13 cellular contexts compared by ENCODE assay signal in the genomic region with DNA sequence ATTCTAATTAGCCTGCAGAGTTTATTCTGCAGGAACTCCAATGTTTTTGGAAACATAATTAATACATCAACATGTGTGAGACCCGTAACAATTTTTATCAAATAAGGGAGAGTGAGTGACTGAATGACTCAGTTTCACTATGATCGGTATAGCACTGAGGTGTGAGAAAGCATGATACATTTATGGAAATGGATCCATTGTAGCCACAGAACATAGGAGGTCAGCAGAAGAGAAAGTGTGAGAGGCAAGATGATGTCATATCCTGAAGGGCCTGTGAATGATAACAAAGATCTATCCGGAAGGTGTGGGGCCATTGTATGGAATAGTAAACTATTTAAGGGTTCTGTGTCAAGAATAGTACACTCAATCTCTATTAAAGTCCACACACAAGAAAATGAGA.
DNase-seq lines count a peak whose midpoint lies in the region; ATAC-seq, FAIRE-seq and TF ChIP-seq lines count a peak whose summit lies in the region.
"Had no signal": no experiment of that assay in that cellular context is flagged by ENCODE, and none has a peak within 500 bp of the region (broad histone marks: within the 10 kb centered on the region; RNA-seq: fewer than 3 reads in every experiment).

No MANE protein-coding gene starts in this region.

- no peaks in the 10 kb centered on the region for H4K20me1 ChIP-seq in MM.1S (ENCODE audit: insufficient read depth, low read length)

- H3K9me3 ChIP-seq in MM.1S (replicated peaks; ENCODE audit: insufficient read depth, low read length) (no peaks in the 10 kb centered on the region), pancreas (no peaks in the 10 kb centered on the region)
- H3K9me3 ChIP-seq: sigmoid colon had no signal

- FAIRE-seq in pancreas (lab: Jason Lieb, UNC) = no peak

- H3K4me3 ChIP-seq in MM.1S (ENCODE audit: low read length) = no peak overlapping the region
- no peak overlapping the region for H3K4me3 ChIP-seq in pancreas
- H3K4me3 ChIP-seq: sigmoid colon had no signal

- H3K27ac ChIP-seq in MM.1S (ENCODE audit: low read length) (no peak overlapping the region), pancreas (no peak overlapping the region)
- H3K27ac ChIP-seq: sigmoid colon had no signal

- ATAC-seq in GM18520 (IDR thresholded peaks at IDR 0.05; ENCODE audit: unreplicated experiment) (peak; percentile 99), GM21390 (IDR thresholded peaks at IDR 0.05; ENCODE audit: unreplicated experiment) (peak; percentile 94), HG03064 (IDR thresholded peaks at IDR 0.05; ENCODE audit: low read depth, unreplicated experiment) (peak; percentile 92), SK-N-SH treated with all-trans-retinoic acid at 6 μM for 48 hours (no peak), pancreas (no peak)

- H3K9me2 ChIP-seq in MM.1S (replicated peaks; ENCODE audit: insufficient read depth, low read length) = no peaks in the 10 kb centered on the region

- no peaks in the 10 kb centered on the region for H3K9me3 Mint-ChIP-seq in endothelial cell (ENCODE audit: unreplicated experiment)

- TF ChIP-seq CTCF in endothelial cell (IDR thresholded peaks at IDR 0.05; ENCODE audit: unreplicated experiment) = no peak
- no peak for TF ChIP-seq CTCF in MM.1S (IDR thresholded peaks at IDR 0.05; ENCODE audit: low read length)
- TF ChIP-seq CTCF in pancreas (IDR thresholded peaks at IDR 0.05) = no peak

- intact Hi-C loops in pancreas (cut with DNase I) = no loop called here

- no peaks in the 10 kb centered on the region for H3K79me2 ChIP-seq in MM.1S (ENCODE audit: low read length)

- DNase-seq in endothelial cell (ENCODE audit: low spot score) (no peak), MM.1S (no peak), pancreas (no peak)
- no peak for DNase-seq in stimulated activated CD4-positive, alpha-beta T cell treated with anti-CD3 and anti-CD28 coated beads, Interleukin-15, amount 100 ng/mL, for 24 hours
- DNase-seq: DMS 273 treated with DMSO at 0.1 percent for 48 hours, sigmoid colon, T1000 had no signal

- H3K27me3 Mint-ChIP-seq in endothelial cell (ENCODE audit: unreplicated experiment) = no peaks in the 10 kb centered on the region
- H3K27me3 Mint-ChIP-seq: central memory CD8-positive, alpha-beta T cell had no signal

- H3K4me1 ChIP-seq in MM.1S (ENCODE audit: low read length) (no peaks in the 10 kb centered on the region), pancreas (no peaks in the 10 kb centered on the region)
- H3K4me1 ChIP-seq: sigmoid colon had no signal

- H3K4me3 Mint-ChIP-seq in endothelial cell (ENCODE audit: unreplicated experiment) = no peak overlapping the region
- H3K4me3 Mint-ChIP-seq: activated T-helper 1 cell treated with anti-CD3 and anti-CD28 coated beads, Interleukin-12 subunit alpha, Interleukin-12 subunit beta, Interleukin-2, Interleukin-4 antibody, amounts not matched to agents 30 ng/mL and 10 ng/mL and 1 ng/mL, durations not matched to agents 14 hours and 24 hours and 36 hours; central memory CD8-positive, alpha-beta T cell had no signal

- H2AFZ ChIP-seq in MM.1S (ENCODE audit: low read length) = no peak overlapping the region

- peaks cover 14% of the 10 kb centered on the region for H3K4me1 Mint-ChIP-seq in endothelial cell (ENCODE audit: unreplicated experiment)
- H3K4me1 Mint-ChIP-seq: central memory CD8-positive, alpha-beta T cell had no signal

- H3K27me3 ChIP-seq in MM.1S (replicated peaks; ENCODE audit: insufficient read depth, low read length) (no peaks in the 10 kb centered on the region), pancreas (no peaks in the 10 kb centered on the region)
- H3K27me3 ChIP-seq: sigmoid colon had no signal

- H3K36me3 Mint-ChIP-seq in endothelial cell (ENCODE audit: low read depth, unreplicated experiment) = no peaks in the 10 kb centered on the region

- H3K36me3 ChIP-seq in MM.1S (replicated peaks; ENCODE audit: insufficient read depth, low read length) = no peaks in the 10 kb centered on the region
- no peaks in the 10 kb centered on the region for H3K36me3 ChIP-seq in pancreas
- H3K36me3 ChIP-seq: sigmoid colon had no signal

- H3F3A ChIP-seq in MM.1S (ENCODE audit: insufficient read depth, low read length) = no peaks in the 10 kb centered on the region

- WGBS in pancreas, 2 donors = 78% methylated on average over 3 of the region's 3 CpGs

- peak overlapping the region; percentile 16 for H3K27ac Mint-ChIP-seq in endothelial cell (ENCODE audit: unreplicated experiment)
- H3K27ac Mint-ChIP-seq: activated T-helper 1 cell treated with anti-CD3 and anti-CD28 coated beads, Interleukin-12 subunit alpha, Interleukin-12 subunit beta, Interleukin-2, Interleukin-4 antibody, amounts not matched to agents 30 ng/mL and 10 ng/mL and 1 ng/mL, durations not matched to agents 14 hours and 24 hours and 36 hours had no signal

- no peak overlapping the region for H3K4me2 ChIP-seq in MM.1S (ENCODE audit: low read depth, low read length)

- H3K9ac ChIP-seq in MM.1S (ENCODE audit: low read length) = no peak overlapping the region

TF ChIP-seq in SK-N-SH treated with all-trans-retinoic acid at 6 μM for 48 hours, 23 proteins besides CTCF, POLR2A, EP300 and RAD21:
- TF ChIP-seq, protein P1, sequence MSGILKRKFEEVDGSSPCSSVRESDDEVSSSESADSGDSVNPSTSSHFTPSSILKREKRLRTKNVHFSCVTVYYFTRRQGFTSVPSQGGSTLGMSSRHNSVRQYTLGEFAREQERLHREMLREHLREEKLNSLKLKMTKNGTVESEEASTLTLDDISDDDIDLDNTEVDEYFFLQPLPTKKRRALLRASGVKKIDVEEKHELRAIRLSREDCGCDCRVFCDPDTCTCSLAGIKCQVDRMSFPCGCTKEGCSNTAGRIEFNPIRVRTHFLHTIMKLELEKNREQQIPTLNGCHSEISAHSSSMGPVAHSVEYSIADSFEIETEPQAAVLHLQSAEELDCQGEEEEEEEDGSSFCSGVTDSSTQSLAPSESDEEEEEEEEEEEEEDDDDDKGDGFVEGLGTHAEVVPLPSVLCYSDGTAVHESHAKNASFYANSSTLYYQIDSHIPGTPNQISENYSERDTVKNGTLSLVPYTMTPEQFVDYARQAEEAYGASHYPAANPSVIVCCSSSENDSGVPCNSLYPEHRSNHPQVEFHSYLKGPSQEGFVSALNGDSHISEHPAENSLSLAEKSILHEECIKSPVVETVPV (CRISPR knock-in tag; IDR thresholded peaks at IDR 0.05) = no peak
- TF ChIP-seq ZNF565 (CRISPR knock-in tag; conservative IDR thresholded peaks at IDR 0.05; ENCODE audit: low read depth) = no peak
- no peak for TF ChIP-seq ZC3H10 (CRISPR knock-in tag; IDR thresholded peaks at IDR 0.05)
- TF ChIP-seq ZFP30 (CRISPR knock-in tag; IDR thresholded peaks at IDR 0.05) = no peak
- no peak for TF ChIP-seq SNAI2 (CRISPR knock-in tag; IDR thresholded peaks at IDR 0.05)
- no peak for TF ChIP-seq ZFP3 (CRISPR knock-in tag; IDR thresholded peaks at IDR 0.05)
- no peak for TF ChIP-seq OSR1 (CRISPR knock-in tag; IDR thresholded peaks at IDR 0.05)
- no peak for TF ChIP-seq TCF4 (CRISPR knock-in tag; IDR thresholded peaks at IDR 0.05; ENCODE audit: borderline replicate concordance)
- TF ChIP-seq TOX (CRISPR knock-in tag; IDR thresholded peaks at IDR 0.05; ENCODE audit: borderline replicate concordance) = no peak
- TF ChIP-seq, protein P2, sequence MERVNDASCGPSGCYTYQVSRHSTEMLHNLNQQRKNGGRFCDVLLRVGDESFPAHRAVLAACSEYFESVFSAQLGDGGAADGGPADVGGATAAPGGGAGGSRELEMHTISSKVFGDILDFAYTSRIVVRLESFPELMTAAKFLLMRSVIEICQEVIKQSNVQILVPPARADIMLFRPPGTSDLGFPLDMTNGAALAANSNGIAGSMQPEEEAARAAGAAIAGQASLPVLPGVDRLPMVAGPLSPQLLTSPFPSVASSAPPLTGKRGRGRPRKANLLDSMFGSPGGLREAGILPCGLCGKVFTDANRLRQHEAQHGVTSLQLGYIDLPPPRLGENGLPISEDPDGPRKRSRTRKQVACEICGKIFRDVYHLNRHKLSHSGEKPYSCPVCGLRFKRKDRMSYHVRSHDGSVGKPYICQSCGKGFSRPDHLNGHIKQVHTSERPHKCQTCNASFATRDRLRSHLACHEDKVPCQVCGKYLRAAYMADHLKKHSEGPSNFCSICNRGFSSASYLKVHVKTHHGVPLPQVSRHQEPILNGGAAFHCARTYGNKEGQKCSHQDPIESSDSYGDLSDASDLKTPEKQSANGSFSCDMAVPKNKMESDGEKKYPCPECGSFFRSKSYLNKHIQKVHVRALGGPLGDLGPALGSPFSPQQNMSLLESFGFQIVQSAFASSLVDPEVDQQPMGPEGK (CRISPR knock-in tag; IDR thresholded peaks at IDR 0.05; ENCODE audit: borderline replicate concordance) = no peak
- no peak for TF ChIP-seq RARB (CRISPR knock-in tag; IDR thresholded peaks at IDR 0.05)
TF ChIP-seq in SK-N-SH treated with all-trans-retinoic acid at 6 μM for 48 hours: peak in this region for 0.

Comparison
In these comparisons a context has a peak if more than half of its experiments do, and no peak if none do; other contexts are left out.
1. ATAC-seq: peak in GM18520 (single experiment), GM21390 (single experiment) and HG03064 (single experiment); none in SK-N-SH treated with all-trans-retinoic acid at 6 μM for 48 hours (single experiment) and pancreas (0 of 4).